Comparison of ENCODE assay signal across 20 cellular contexts in genomic region chr2:63879876-63880433, GRCh38. TPM values are rescaled to one million over a fixed set of nuclear protein-coding genes. Genes with fewer than 3 reads are reported as not detected.
DNase-seq lines count a peak whose midpoint lies in the region; ATAC-seq and TF ChIP-seq lines count a peak whose summit lies in the region.
"Had no signal": no experiment of that assay in that cellular context is flagged by ENCODE, and none has a peak within 500 bp of the region (broad histone marks: within the 10 kb centered on the region; RNA-seq: fewer than 3 reads in every experiment).

No MANE protein-coding gene starts in this region.

- 78% methylated on average over 2 of the region's 2 CpGs for WGBS in right cardiac atrium

- DNase-seq in cardiac muscle cell (ENCODE audit: low read depth in 1 of 2, low spot score in 1 of 2) (no peak), right cardiac atrium (no peak), T-cell (no peak), memory B cell (ENCODE audit: low spot score in 2 of 2) (no peak), immature natural killer cell (no peak)
- no peak for DNase-seq in stimulated activated effector memory CD8-positive, alpha-beta T cell treated with anti-CD3 and anti-CD28 coated beads, Interleukin-12 subunit alpha, Interleukin-12 subunit beta, amount 100 ng/mL, for 72 hours (ENCODE audit: low spot score in 2 of 2)
- DNase-seq: 8988T, DMS53, GDM1, Karpas-422, NCI-H1417 treated with DMSO at 0.1 percent for 48 hours, NCI-H187 treated with DMSO at 0.1 percent for 48 hours, NCI-H510A, NCI-H748 treated with DMSO at 0.1 percent for 48 hours, PC-9, RPMI8226, SHP77 had no signal

- H3K27me3 ChIP-seq in cardiac muscle cell (no peaks in the 10 kb centered on the region), right cardiac atrium (ENCODE audit: control insufficient read depth, insufficient read depth) (no peaks in the 10 kb centered on the region)
- H3K27me3 ChIP-seq: BLaER1 treated with 17β-estradiol and CSF1 and Interleukin-3, amounts not matched to agents 10 nM and 100 nM had no signal

- H3K9me3 ChIP-seq in cardiac muscle cell (ENCODE audit: low read depth) (no peaks in the 10 kb centered on the region), right cardiac atrium (ENCODE audit: control insufficient read depth, low read length) (no peaks in the 10 kb centered on the region)
- H3K9me3 ChIP-seq: BLaER1 treated with 17β-estradiol and CSF1 and Interleukin-3, amounts not matched to agents 10 nM and 100 nM had no signal

- H3K4me3 ChIP-seq in cardiac muscle cell (no peak overlapping the region), right cardiac atrium (ENCODE audit: low read length) (no peak overlapping the region)
- H3K4me3 ChIP-seq: BLaER1 treated with 17β-estradiol and CSF1 and Interleukin-3, amounts not matched to agents 10 nM and 100 nM; PC-9 had no signal

- no peak for TF ChIP-seq CTCF in cardiac muscle cell (IDR thresholded peaks at IDR 0.05; ENCODE audit: low read depth, low read length)

- peaks cover 39% of the 10 kb centered on the region for H3K36me3 Mint-ChIP-seq in T-cell
- H3K36me3 Mint-ChIP-seq in memory B cell: peaks cover 26% of the 10 kb centered on the region
- peaks cover 46% of the 10 kb centered on the region for H3K36me3 Mint-ChIP-seq in stimulated activated effector memory CD8-positive, alpha-beta T cell treated with anti-CD3 and anti-CD28 coated beads, Interleukin-12 subunit alpha, Interleukin-12 subunit beta, amount 100 ng/mL, for 72 hours
- H3K36me3 Mint-ChIP-seq in immature natural killer cell: peaks cover 12% of the 10 kb centered on the region in 3 donors

- H3K27ac ChIP-seq in cardiac muscle cell: peak overlapping the region; percentile 38
- H3K27ac ChIP-seq in right cardiac atrium (ENCODE audit: low read length): no peak overlapping the region
- H3K27ac ChIP-seq: BLaER1 treated with 17β-estradiol and CSF1 and Interleukin-3, amounts not matched to agents 10 nM and 100 nM; PC-9 had no signal

- H3K27ac Mint-ChIP-seq in T-cell: peak overlapping the region; percentile 64 to 76
- H3K27ac Mint-ChIP-seq in memory B cell: peak overlapping the region; percentile 31
- peak overlapping the region; percentile 44 for H3K27ac Mint-ChIP-seq in stimulated activated effector memory CD8-positive, alpha-beta T cell treated with anti-CD3 and anti-CD28 coated beads, Interleukin-12 subunit alpha, Interleukin-12 subunit beta, amount 100 ng/mL, for 72 hours
- peak overlapping the region in 2 of 6 donors; percentile 32 to 56 for H3K27ac Mint-ChIP-seq in immature natural killer cell

- H3K4me1 Mint-ChIP-seq in T-cell: peaks cover 49 to 59% (median 50%) of the 10 kb centered on the region in 3 donors
- H3K4me1 Mint-ChIP-seq in memory B cell: peaks cover 12% of the 10 kb centered on the region
- H3K4me1 Mint-ChIP-seq in stimulated activated effector memory CD8-positive, alpha-beta T cell treated with anti-CD3 and anti-CD28 coated beads, Interleukin-12 subunit alpha, Interleukin-12 subunit beta, amount 100 ng/mL, for 72 hours: peaks cover 45% of the 10 kb centered on the region
- H3K4me1 Mint-ChIP-seq in immature natural killer cell: peaks cover 41 to 61% of the 10 kb centered on the region in 2 donors

- H3K4me1 ChIP-seq in cardiac muscle cell (ENCODE audit: low read depth): peaks cover 18% of the 10 kb centered on the region
- H3K4me1 ChIP-seq in right cardiac atrium (ENCODE audit: control insufficient read depth, insufficient read depth, low read length): peaks cover 8% of the 10 kb centered on the region

- H3K9me3 Mint-ChIP-seq in T-cell: no peaks in the 10 kb centered on the region
- no peaks in the 10 kb centered on the region for H3K9me3 Mint-ChIP-seq in memory B cell
- no peaks in the 10 kb centered on the region for H3K9me3 Mint-ChIP-seq in stimulated activated effector memory CD8-positive, alpha-beta T cell treated with anti-CD3 and anti-CD28 coated beads, Interleukin-12 subunit alpha, Interleukin-12 subunit beta, amount 100 ng/mL, for 72 hours
- no peaks in the 10 kb centered on the region for H3K9me3 Mint-ChIP-seq in immature natural killer cell

- CTCF ChIA-PET in T-cell (lab: Charles Lee): no interaction called here

- intact Hi-C loops in right cardiac atrium (cut with DNase I): loop anchor here in 1 of 4 donors (10.0 kb wide), 1 partner anchor 185 kb away; no protein-coding TSS in a partner anchor

- ATAC-seq in right cardiac atrium (no peak), T-cell (replicated peaks in 1 of 4) (no peak), memory B cell (ENCODE audit: low read depth) (no peak), HG02981 (IDR thresholded peaks at IDR 0.05; ENCODE audit: unreplicated experiment) (no peak), GM19463 (IDR thresholded peaks at IDR 0.05; ENCODE audit: unreplicated experiment) (no peak)
- no peak for ATAC-seq in stimulated activated effector memory CD8-positive, alpha-beta T cell treated with anti-CD3 and anti-CD28 coated beads, Interleukin-12 subunit alpha, Interleukin-12 subunit beta, amount 100 ng/mL, for 72 hours

- peaks cover 35% of the 10 kb centered on the region for H3K36me3 ChIP-seq in cardiac muscle cell

- POLR2A ChIA-PET in T-cell (lab: Charles Lee): no interaction called here

- no peaks in the 10 kb centered on the region for H3K27me3 Mint-ChIP-seq in T-cell
- no peaks in the 10 kb centered on the region for H3K27me3 Mint-ChIP-seq in memory B cell
- peaks cover 0 to 2% (median 0%) of the 10 kb centered on the region in 3 donors for H3K27me3 Mint-ChIP-seq in immature natural killer cell (ENCODE audit: low read depth in 3 of 3)

- H3K4me3 Mint-ChIP-seq in T-cell (no peak overlapping the region), memory B cell (no peak overlapping the region), immature natural killer cell (no peak overlapping the region)
- H3K4me3 Mint-ChIP-seq in stimulated activated effector memory CD8-positive, alpha-beta T cell treated with anti-CD3 and anti-CD28 coated beads, Interleukin-12 subunit alpha, Interleukin-12 subunit beta, amount 100 ng/mL, for 72 hours: no peak overlapping the region

RNA-seq across cellular contexts. Expression of gene UGP2, which starts 38.3 kb away (rescaled TPM):
- total RNA-seq in cardiac muscle cell: 183 and 199 TPM in 2 replicates
- polyA plus RNA-seq in cardiac muscle cell: 327 and 344 TPM in 2 replicates
- total RNA-seq in right cardiac atrium: 100 to 1,000 TPM; 225 to 276 (median 273) TPM
- 210 TPM for polyA plus RNA-seq in right cardiac atrium
- 100 to 1,000 TPM in 1 of 5 donors, 10 to 100 TPM in 4; 67.4 to 103 (median 80.1) TPM for total RNA-seq in T-cell
- 100 to 1,000 TPM; 132 to 263 (median 151) TPM for polyA plus RNA-seq in immature natural killer cell
